Comparison of ENCODE assay signal across 8 cellular contexts in genomic region chr9:5442400-5443011, GRCh38. TPM values are rescaled to one million over a fixed set of nuclear protein-coding genes. Genes with fewer than 3 reads are reported as not detected.
DNase-seq lines count a peak whose midpoint lies in the region; ATAC-seq, FAIRE-seq and TF ChIP-seq lines count a peak whose summit lies in the region.

No MANE protein-coding gene starts in this region.

- ATAC-seq in left colon = peak; percentile 37

- peak; percentile 86 for FAIRE-seq in GM12892 (lab: Jason Lieb, UNC)

- in situ Hi-C loops in astrocyte of the cerebellum (cut with HindIII; ENCODE audit: low sequenced_read_pairs) = loop anchor here (10.0 kb wide), 1 partner anchor 258 kb away; the partner anchor contains the start of gene INSL6

- TF ChIP-seq POLR2A in GM12892 (IDR thresholded peaks at IDR 0.05; ENCODE audit: low read depth, low read length) = no peak

- intact Hi-C loops in left colon (cut with DNase I, micrococcal nuclease) = no loop called here

- no peak overlapping the region for H3K4me3 ChIP-seq in astrocyte of the cerebellum (ENCODE audit: low read depth, low read length)
- no peak overlapping the region for H3K4me3 ChIP-seq in MG63

- H3K27me3 ChIP-seq in MG63 = no peaks in the 10 kb centered on the region

- DNase-seq in AG20443 (ENCODE audit: low spot score) (peak; percentile 52), GM12892 (ENCODE audit: insufficient read length) (no peak), NCI-H446 (lab: John Stamatoyannopoulos, UW) (peak; percentile 52 to 76), astrocyte of the cerebellum (ENCODE audit: low read depth) (no peak), left colon (peak in 1 of 2 donors; percentile 43), GM19240 (ENCODE audit: insufficient read length, low spot score) (no peak), COLO829 (ENCODE audit: low spot score) (no peak), MG63 (no peak)

- TF ChIP-seq CTCF in astrocyte of the cerebellum (IDR thresholded peaks at IDR 0.05; ENCODE audit: low read depth, low read length, missing control alignments) = peak; percentile 60

- no peaks in the 10 kb centered on the region for H3K9me3 ChIP-seq in MG63

- H3K36me3 ChIP-seq in MG63 = no peaks in the 10 kb centered on the region

RNA-seq across cellular contexts. Expression of gene PLGRKT, which starts 4.8 kb away (rescaled TPM):
- 51.3 TPM for polyA plus RNA-seq in GM12892 (2012; ENCODE audit: missing spikeins)
- total RNA-seq in left colon = 10 to 100 TPM; 50.9 to 86.3 TPM
- total RNA-seq in MG63 (2014; rRNA removed; shearing (Covaris generic); ENCODE audit: low replicate concordance) = 12.9 and 14.1 TPM in 2 replicates

RNA-seq across cellular contexts. Expression of gene CD274, which starts 7.8 kb away (rescaled TPM):
- 18.5 TPM for polyA plus RNA-seq in GM12892 (2012; ENCODE audit: missing spikeins)
- total RNA-seq in left colon = 1 to 10 TPM; 1.7 to 3.2 TPM
- total RNA-seq in MG63 (2014; rRNA removed; shearing (Covaris generic); ENCODE audit: low replicate concordance) = 0.05 and 0.13 TPM in 2 replicates

Comparison
In these comparisons a context has a peak if more than half of its experiments do, and no peak if none do; other contexts are left out.
1. DNase-seq: peak in AG20443 (single experiment) and NCI-H446 (2 of 2); none in GM12892 (single experiment), astrocyte of the cerebellum (single experiment), GM19240 (single experiment), COLO829 (single experiment) and MG63 (single experiment).